8 cellular contexts compared by ENCODE assay signal in genomic region chr5:57174128-57174849, GRCh38. TPM values are rescaled to one million over a fixed set of nuclear protein-coding genes. Genes with fewer than 3 reads are reported as not detected.
DNase-seq lines count a peak whose midpoint lies in the region; ATAC-seq and TF ChIP-seq lines count a peak whose summit lies in the region.

No MANE protein-coding gene starts in this region.

- peak overlapping the region; percentile 91 for H3K4me3 Mint-ChIP-seq in GM23338

- peak overlapping the region; percentile 99 for H3K27ac Mint-ChIP-seq in GM23338

- H3K9me2 ChIP-seq in GM23338 (ENCODE audit: insufficient read depth): no peaks in the 10 kb centered on the region

- peak overlapping the region; percentile 100 for H3K27ac ChIP-seq in GM23338 (ENCODE audit: low read depth)
- H3K27ac ChIP-seq in angular gyrus (ENCODE audit: low read depth, low read length): peak overlapping the region; percentile 100
- peak overlapping the region; percentile 99 for H3K27ac ChIP-seq in rectal smooth muscle tissue (ENCODE audit: low read depth, low read length)

- H3K9me3 ChIP-seq in NT2/D1 (ENCODE audit: insufficient read depth, low read length): no peaks in the 10 kb centered on the region

- peaks cover 15% of the 10 kb centered on the region for H3K4me1 ChIP-seq in GM23338 (ENCODE audit: insufficient read depth)
- H3K4me1 ChIP-seq in NT2/D1 (ENCODE audit: insufficient read depth, insufficient read length): no peaks in the 10 kb centered on the region
- H3K4me1 ChIP-seq in rectal smooth muscle tissue (ENCODE audit: control insufficient read depth, insufficient read depth, low read length): peaks cover 1% of the 10 kb centered on the region

- H2AFZ ChIP-seq in GM23338: peak overlapping the region; percentile 45; the same call in 1 of the 2 replicates

- H3F3A ChIP-seq in GM23338 (replicated peaks; ENCODE audit: low read depth): peaks cover 7% of the 10 kb centered on the region; the same call in 1 of the 2 replicates

- no peak for TF ChIP-seq CTCF in GM23338 (conservative IDR thresholded peaks at IDR 0.05; ENCODE audit: low read depth in 2 of 2)

- peak overlapping the region; percentile 79 for H3K4me2 ChIP-seq in GM23338

- peaks cover 44% of the 10 kb centered on the region for H3K36me3 Mint-ChIP-seq in GM23338 (ENCODE audit: low read depth)

- H3K4me3 ChIP-seq in GM23338 (peak overlapping the region; percentile 93), NT2/D1 (ENCODE audit: insufficient read length, low read depth) (peak overlapping the region; percentile 88), rectal smooth muscle tissue (ENCODE audit: low read length) (peak overlapping the region; percentile 94)

- H3K36me3 ChIP-seq in GM23338 (ENCODE audit: insufficient read depth): no peaks in the 10 kb centered on the region; the same call in 1 of the 2 replicates
- H3K36me3 ChIP-seq in NT2/D1 (ENCODE audit: insufficient read depth, insufficient read length, low read length): peaks cover 20% of the 10 kb centered on the region
- H3K36me3 ChIP-seq in rectal smooth muscle tissue (ENCODE audit: control insufficient read depth, insufficient read depth, low read length): no peaks in the 10 kb centered on the region

- peak; percentile 20 for ATAC-seq in GM23338

- peaks cover 33% of the 10 kb centered on the region; the same call in 2 of the 3 replicates for H3K4me1 Mint-ChIP-seq in GM23338

- H3K27me3 Mint-ChIP-seq in GM23338 (ENCODE audit: insufficient read depth, low read depth, poor library complexity): peaks cover 17% of the 10 kb centered on the region

- peak overlapping the region; percentile 96 for H3K9ac ChIP-seq in NT2/D1 (ENCODE audit: insufficient read length, low read depth)
- peak overlapping the region; percentile 94 for H3K9ac ChIP-seq in rectal smooth muscle tissue (ENCODE audit: low read length)

- peaks cover 53% of the 10 kb centered on the region for H3K79me2 ChIP-seq in GM23338 (replicated peaks; ENCODE audit: insufficient read depth)

- DNase-seq in ELR (ENCODE audit: low read depth) (peak; percentile 56), GM23338 (ENCODE audit: low spot score) (peak; percentile 62), NT2/D1 (ENCODE audit: low read depth, low spot score) (no peak), hypothalamus (lab: John Stamatoyannopoulos, UW) (peak in 32 of 51 donors; percentile 14 to 87 (median 52)), GM19240 (ENCODE audit: insufficient read length, low spot score) (no peak), NCI-H1436 (lab: John Stamatoyannopoulos, UW) (no peak)

- no peaks in the 10 kb centered on the region for H3K9me3 Mint-ChIP-seq in GM23338

- H4K20me1 ChIP-seq in GM23338 (replicated peaks; ENCODE audit: insufficient read depth): peaks cover 34% of the 10 kb centered on the region

- H3K27me3 ChIP-seq in GM23338 (ENCODE audit: insufficient read depth): no peaks in the 10 kb centered on the region
- no peaks in the 10 kb centered on the region for H3K27me3 ChIP-seq in NT2/D1 (ENCODE audit: insufficient read depth, insufficient read length)
- H3K27me3 ChIP-seq in rectal smooth muscle tissue (ENCODE audit: control insufficient read depth, insufficient read depth, low read length): no peaks in the 10 kb centered on the region

TF ChIP-seq in GM23338, 12 proteins besides CTCF, POLR2A, EP300 and RAD21:
- TF ChIP-seq EZH2 (IDR thresholded peaks at IDR 0.05; ENCODE audit: low read depth, unreplicated experiment): no peak
- TF ChIP-seq REST (IDR thresholded peaks at IDR 0.05; ENCODE audit: unreplicated experiment): no peak

RNA-seq across cellular contexts. Expression of gene GPBP1, which starts 0.4 kb away (rescaled TPM):
- total RNA-seq in GM23338 (2014; rRNA removed; shearing (Covaris generic)): 109 and 121 TPM in 2 replicates
- polyA plus RNA-seq in GM23338 (2016; fragmentation: Nextera tagmentation; extraction: Ambion mirVana): 78.9 and 105 TPM in 2 replicates

Comparison
In these comparisons a context has a peak if more than half of its experiments do, and no peak if none do; other contexts are left out.
1. DNase-seq: peak in ELR (single experiment), GM23338 (single experiment) and hypothalamus (32 of 51); none in NT2/D1 (single experiment), GM19240 (single experiment) and NCI-H1436 (single experiment).
2. Peak in every context shown above with its lines, with median percentiles within 50 percentile points of each other: H3K27ac ChIP-seq and H3K4me3 ChIP-seq.